ENCODE assay signal across 1 cellular context in the genomic region with DNA sequence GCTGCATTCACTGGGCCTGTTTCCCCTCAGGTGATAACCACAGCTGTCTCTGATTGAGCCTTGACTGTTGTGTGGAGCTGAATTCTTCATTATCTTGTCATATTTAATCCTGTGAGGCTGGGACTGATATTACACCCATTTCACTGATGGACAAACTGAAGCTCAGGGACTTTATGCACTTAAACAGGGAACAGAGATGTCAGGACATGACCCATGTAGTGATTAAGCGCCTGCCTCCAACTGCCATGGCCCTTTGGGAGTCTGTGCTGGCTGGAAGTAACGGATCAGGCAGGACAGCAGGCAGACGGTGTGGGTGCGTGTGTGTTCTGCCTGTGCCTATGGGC.
TF ChIP-seq lines count a peak whose summit lies in the region.

No MANE protein-coding gene starts in this region.

TF ChIP-seq in WTC11, 78 proteins besides CTCF, POLR2A, EP300 and RAD21 (continued from another document):
- TF ChIP-seq, protein P1, sequence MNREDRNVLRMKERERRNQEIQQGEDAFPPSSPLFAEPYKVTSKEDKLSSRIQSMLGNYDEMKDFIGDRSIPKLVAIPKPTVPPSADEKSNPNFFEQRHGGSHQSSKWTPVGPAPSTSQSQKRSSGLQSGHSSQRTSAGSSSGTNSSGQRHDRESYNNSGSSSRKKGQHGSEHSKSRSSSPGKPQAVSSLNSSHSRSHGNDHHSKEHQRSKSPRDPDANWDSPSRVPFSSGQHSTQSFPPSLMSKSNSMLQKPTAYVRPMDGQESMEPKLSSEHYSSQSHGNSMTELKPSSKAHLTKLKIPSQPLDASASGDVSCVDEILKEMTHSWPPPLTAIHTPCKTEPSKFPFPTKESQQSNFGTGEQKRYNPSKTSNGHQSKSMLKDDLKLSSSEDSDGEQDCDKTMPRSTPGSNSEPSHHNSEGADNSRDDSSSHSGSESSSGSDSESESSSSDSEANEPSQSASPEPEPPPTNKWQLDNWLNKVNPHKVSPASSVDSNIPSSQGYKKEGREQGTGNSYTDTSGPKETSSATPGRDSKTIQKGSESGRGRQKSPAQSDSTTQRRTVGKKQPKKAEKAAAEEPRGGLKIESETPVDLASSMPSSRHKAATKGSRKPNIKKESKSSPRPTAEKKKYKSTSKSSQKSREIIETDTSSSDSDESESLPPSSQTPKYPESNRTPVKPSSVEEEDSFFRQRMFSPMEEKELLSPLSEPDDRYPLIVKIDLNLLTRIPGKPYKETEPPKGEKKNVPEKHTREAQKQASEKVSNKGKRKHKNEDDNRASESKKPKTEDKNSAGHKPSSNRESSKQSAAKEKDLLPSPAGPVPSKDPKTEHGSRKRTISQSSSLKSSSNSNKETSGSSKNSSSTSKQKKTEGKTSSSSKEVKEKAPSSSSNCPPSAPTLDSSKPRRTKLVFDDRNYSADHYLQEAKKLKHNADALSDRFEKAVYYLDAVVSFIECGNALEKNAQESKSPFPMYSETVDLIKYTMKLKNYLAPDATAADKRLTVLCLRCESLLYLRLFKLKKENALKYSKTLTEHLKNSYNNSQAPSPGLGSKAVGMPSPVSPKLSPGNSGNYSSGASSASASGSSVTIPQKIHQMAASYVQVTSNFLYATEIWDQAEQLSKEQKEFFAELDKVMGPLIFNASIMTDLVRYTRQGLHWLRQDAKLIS (CRISPR knock-in tag; IDR thresholded peaks at IDR 0.05; ENCODE audit: borderline replicate concordance), result no peak
- TF ChIP-seq, protein P2, sequence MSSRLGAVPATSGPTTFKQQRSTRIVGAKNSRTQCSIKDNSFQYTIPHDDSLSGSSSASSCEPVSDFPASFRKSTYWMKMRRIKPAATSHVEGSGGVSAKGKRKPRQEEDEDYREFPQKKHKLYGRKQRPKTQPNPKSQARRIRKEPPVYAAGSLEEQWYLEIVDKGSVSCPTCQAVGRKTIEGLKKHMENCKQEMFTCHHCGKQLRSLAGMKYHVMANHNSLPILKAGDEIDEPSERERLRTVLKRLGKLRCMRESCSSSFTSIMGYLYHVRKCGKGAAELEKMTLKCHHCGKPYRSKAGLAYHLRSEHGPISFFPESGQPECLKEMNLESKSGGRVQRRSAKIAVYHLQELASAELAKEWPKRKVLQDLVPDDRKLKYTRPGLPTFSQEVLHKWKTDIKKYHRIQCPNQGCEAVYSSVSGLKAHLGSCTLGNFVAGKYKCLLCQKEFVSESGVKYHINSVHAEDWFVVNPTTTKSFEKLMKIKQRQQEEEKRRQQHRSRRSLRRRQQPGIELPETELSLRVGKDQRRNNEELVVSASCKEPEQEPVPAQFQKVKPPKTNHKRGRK (CRISPR knock-in tag; IDR thresholded peaks at IDR 0.05; ENCODE audit: borderline replicate concordance), result no peak
